ENCODE assay signal across 19 cellular contexts in genomic region chr2:218032336-218033171, GRCh38. TPM values are rescaled to one million over a fixed set of nuclear protein-coding genes. Genes with fewer than 3 reads are reported as not detected.
A peak's percentile ranks its signal among the peaks of the same experiment; 100 is the strongest.
DNase-seq lines count a peak whose midpoint lies in the region; TF ChIP-seq lines count a peak whose summit lies in the region.
"Had no signal": no experiment of that assay in that cellular context is flagged by ENCODE, and none has a peak within 500 bp of the region (broad histone marks: within the 10 kb centered on the region; RNA-seq: fewer than 3 reads in every experiment).

No MANE protein-coding gene starts in this region.

- H3K27ac ChIP-seq in HEK293 (ENCODE audit: extremely low read depth, low read depth, low read length): no peak overlapping the region
- H3K27ac ChIP-seq: hepatocyte had no signal

- H3K36me3 ChIP-seq in HEK293 (ENCODE audit: control insufficient read depth in 2 of 2, insufficient read depth in 1 of 2, low read length in 2 of 2): no peaks in the 10 kb centered on the region

- no peak overlapping the region for H3K27ac Mint-ChIP-seq in osteocyte (ENCODE audit: unreplicated experiment)

- H3K4me1 ChIP-seq in HEK293 (ENCODE audit: control insufficient read depth, insufficient read depth, low read length): no peaks in the 10 kb centered on the region

- CTCF ChIA-PET in HEK293 (lab: Yijun Ruan, JAX): interaction anchor here (0.7 to 2.8 kb wide), 11 partner anchors 11 to 1465 kb away, joined by 3 to 16 read pairs (median 4); no protein-coding TSS in a partner anchor

- no peak overlapping the region for H3K4me3 ChIP-seq in HEK293 (ENCODE audit: low read depth, low read length)
- H3K4me3 ChIP-seq: hepatocyte, K562 had no signal

- POLR2A ChIA-PET in HEK293 (lab: Yijun Ruan, JAX): no interaction called here

- H3K4me1 Mint-ChIP-seq in osteocyte (ENCODE audit: unreplicated experiment): peaks cover 7% of the 10 kb centered on the region

- DNase-seq in NCI-H82 (lab: John Stamatoyannopoulos, UW): peak; percentile 29
- DNase-seq in NCI-H82 treated with DMSO at 0.1 percent for 48 hours (lab: John Stamatoyannopoulos, UW; ENCODE audit: unreplicated experiment): no peak
- peak; percentile 50 for DNase-seq in ecto neural progenitor cell (ENCODE audit: low spot score)
- peak; percentile 83 for DNase-seq in osteocyte (ENCODE audit: extremely low spot score, unreplicated experiment)
- no peak for DNase-seq in NAMALWA (ENCODE audit: low spot score)
- no peak for DNase-seq in activated CD4-positive, alpha-beta T cell treated with anti-CD3 and anti-CD28 coated beads for 48 hours
- no peak for DNase-seq in stimulated activated naive CD4-positive, alpha-beta T cell (lab: John Stamatoyannopoulos, UW)
- DNase-seq: ACHN; erythroblast; HCEC 1CT; left ventricle myocardium superior; NCI-H1092 treated with DMSO at 0.1 percent for 48 hours; NCI-H446 treated with DMSO at 0.1 percent for 48 hours; OCI-M1; stimulated activated naive CD4-positive, alpha-beta T cell treated with Interleukin-2 at 50 U/mL for 16 hours had no signal

- no peaks in the 10 kb centered on the region for H3K9me3 ChIP-seq in HEK293 (ENCODE audit: control insufficient read depth, insufficient read depth, low read depth, low read length)

- no peaks in the 10 kb centered on the region for H3K9me3 Mint-ChIP-seq in osteocyte (ENCODE audit: unreplicated experiment)
- H3K9me3 Mint-ChIP-seq: natural killer cell had no signal

- H3K4me3 Mint-ChIP-seq in osteocyte (ENCODE audit: unreplicated experiment): no peak overlapping the region
- H3K4me3 Mint-ChIP-seq: natural killer cell had no signal

- peaks cover 12% of the 10 kb centered on the region for H3K27me3 Mint-ChIP-seq in osteocyte (ENCODE audit: unreplicated experiment)

- H3K36me3 Mint-ChIP-seq in osteocyte (ENCODE audit: unreplicated experiment): no peaks in the 10 kb centered on the region
- H3K36me3 Mint-ChIP-seq: natural killer cell had no signal

- TF ChIP-seq CTCF in HEK293 (tag by site-specific recombination; IDR thresholded peaks at IDR 0.05) (no peak), osteocyte (IDR thresholded peaks at IDR 0.05) (no peak)

TF ChIP-seq in HEK293, 187 proteins besides CTCF, POLR2A, EP300 and RAD21:
- TF ChIP-seq PATZ1 (tag by site-specific recombination; IDR thresholded peaks at IDR 0.05) (0 out of 2 replicates have a peak, but pooled peaks have one; percentile 15), ZNF121 (tag by site-specific recombination; IDR thresholded peaks at IDR 0.05) (no peak), ZNF350 (tag by site-specific recombination; IDR thresholded peaks at IDR 0.05) (no peak), KLF9 (tag by site-specific recombination; IDR thresholded peaks at IDR 0.05; ENCODE audit: low read depth) (0 out of 2 replicates have a peak, but pooled peaks have one; percentile 30), ZNF621 (tag by site-specific recombination; IDR thresholded peaks at IDR 0.05) (no peak), ZBTB20 (tag by site-specific recombination; IDR thresholded peaks at IDR 0.05) (0 out of 2 replicates have a peak, but pooled peaks have one; percentile 12)

RNA-seq across cellular contexts. Expression of gene TNS1, which starts 29.8 kb away (rescaled TPM):
- 80.8 and 82.5 TPM in 2 replicates for total RNA-seq in osteocyte

RNA-seq across cellular contexts. Expression of gene RUFY4, which starts 36.5 kb away (rescaled TPM):
- not detected in 2 replicates for total RNA-seq in osteocyte
- total RNA-seq: K562, left ventricle myocardium superior had no signal

Comparison
In these comparisons a context has a peak if more than half of its experiments do, and no peak if none do; other contexts are left out.
1. DNase-seq: peak in NCI-H82 (single experiment), ecto neural progenitor cell (single experiment) and osteocyte (single experiment); none in NCI-H82 treated with DMSO at 0.1 percent for 48 hours (single experiment), NAMALWA (single experiment), activated CD4-positive, alpha-beta T cell treated with anti-CD3 and anti-CD28 coated beads for 48 hours (single experiment) and stimulated activated naive CD4-positive, alpha-beta T cell (0 of 6).